Comparison of ENCODE assay signal across 9 cellular contexts in the genomic region with DNA sequence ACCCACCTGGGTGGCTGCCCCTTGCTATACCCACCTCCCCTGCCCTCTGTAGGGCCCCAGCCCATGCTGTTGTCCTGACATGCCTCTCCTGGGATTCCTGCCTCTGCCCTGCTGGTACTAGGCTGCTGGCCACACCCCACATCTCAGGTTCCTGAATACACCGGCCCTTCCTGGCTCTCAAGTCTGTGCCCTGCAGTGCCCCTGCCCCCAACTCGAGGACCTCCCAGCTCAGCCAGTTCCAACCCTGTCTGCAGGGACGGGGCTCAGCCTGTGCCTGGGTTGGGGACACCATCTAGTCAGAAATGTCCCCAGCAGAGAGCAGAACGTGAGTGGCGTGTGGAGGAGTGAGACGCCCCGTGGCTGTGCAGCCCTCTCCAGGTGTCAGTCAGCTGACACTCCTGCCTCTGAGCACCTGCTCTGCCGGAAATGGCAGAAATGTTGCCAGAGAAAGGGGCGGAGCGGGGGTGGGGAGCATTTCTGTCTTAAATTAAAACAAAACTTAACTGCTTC. TPM values are rescaled to one million over a fixed set of nuclear protein-coding genes. Genes with fewer than 3 reads are reported as not detected.
DNase-seq lines count a peak whose midpoint lies in the region; ATAC-seq and TF ChIP-seq lines count a peak whose summit lies in the region.
"Had no signal": no experiment of that assay in that cellular context is flagged by ENCODE, and none has a peak within 500 bp of the region (broad histone marks: within the 10 kb centered on the region; RNA-seq: fewer than 3 reads in every experiment).

No MANE protein-coding gene starts in this region.

- intact Hi-C loops in activated CD8-positive, alpha-beta T cell treated with anti-CD3 and anti-CD28 coated beads for 36 hours (cut with micrococcal nuclease) = no loop called here
- intact Hi-C loops in mucosa of descending colon (cut with DNase I, micrococcal nuclease) = no loop called here

- peak overlapping the region; percentile 77 for H3K27ac Mint-ChIP-seq in activated CD8-positive, alpha-beta T cell treated with anti-CD3 and anti-CD28 coated beads for 36 hours

- no peak overlapping the region for H3K4me3 ChIP-seq in mucosa of descending colon

- POLR2A ChIA-PET in activated CD8-positive, alpha-beta T cell treated with anti-CD3 and anti-CD28 coated beads for 36 hours (lab: Charles Lee) = interaction anchor here (1.0 kb wide), 1 partner anchor 26 kb away, joined by 3 read pairs; no protein-coding TSS in a partner anchor

- H3K4me3 Mint-ChIP-seq in activated CD8-positive, alpha-beta T cell treated with anti-CD3 and anti-CD28 coated beads for 36 hours = no peak overlapping the region

- H3K9me3 ChIP-seq in mucosa of descending colon = no peaks in the 10 kb centered on the region

- no peaks in the 10 kb centered on the region for H3K27me3 Mint-ChIP-seq in activated CD8-positive, alpha-beta T cell treated with anti-CD3 and anti-CD28 coated beads for 36 hours

- H3K4me1 Mint-ChIP-seq in activated CD8-positive, alpha-beta T cell treated with anti-CD3 and anti-CD28 coated beads for 36 hours (ENCODE audit: low read depth) = peaks cover 19% of the 10 kb centered on the region

- TF ChIP-seq CTCF in activated CD8-positive, alpha-beta T cell treated with anti-CD3 and anti-CD28 coated beads for 36 hours (IDR thresholded peaks at IDR 0.05) = no peak
- no peak for TF ChIP-seq CTCF in mucosa of descending colon (IDR thresholded peaks at IDR 0.05)

- H3K36me3 ChIP-seq in mucosa of descending colon (ENCODE audit: low read depth) = no peaks in the 10 kb centered on the region

- H3K9me3 Mint-ChIP-seq in activated CD8-positive, alpha-beta T cell treated with anti-CD3 and anti-CD28 coated beads for 36 hours = no peaks in the 10 kb centered on the region

- peak; percentile 80 for ATAC-seq in activated CD8-positive, alpha-beta T cell treated with anti-CD3 and anti-CD28 coated beads for 36 hours
- ATAC-seq in mucosa of descending colon = peak; percentile 92
- no peak for ATAC-seq in HG02884 (IDR thresholded peaks at IDR 0.05; ENCODE audit: unreplicated experiment)

- DNase-seq in DMS79 (lab: John Stamatoyannopoulos, UW) (peak; percentile 54), NCI-H1436 treated with DMSO at 0.1 percent for 48 hours (lab: John Stamatoyannopoulos, UW) (peak; percentile 51), mucosa of descending colon (peak; percentile 80 to 88 (median 84)), NCI-H524 (lab: John Stamatoyannopoulos, UW) (no peak), SIG-M5 (lab: John Stamatoyannopoulos, UW) (no peak), pons (ENCODE audit: low spot score) (no peak)
- DNase-seq in activated CD8-positive, alpha-beta T cell treated with anti-CD3 and anti-CD28 coated beads for 36 hours = peak; percentile 77

- CTCF ChIA-PET in activated CD8-positive, alpha-beta T cell treated with anti-CD3 and anti-CD28 coated beads for 36 hours (lab: Charles Lee) = no interaction called here

- H3K36me3 Mint-ChIP-seq in activated CD8-positive, alpha-beta T cell treated with anti-CD3 and anti-CD28 coated beads for 36 hours (ENCODE audit: low read depth) = peaks cover 25% of the 10 kb centered on the region

- peaks cover 11% of the 10 kb centered on the region for H3K4me1 ChIP-seq in mucosa of descending colon (ENCODE audit: low read depth)

RNA-seq across cellular contexts. Expression of a gene that starts 28.7 kb away (rescaled TPM):
- 10 to 100 TPM; 44.6 to 45.9 TPM for total RNA-seq in activated CD8-positive, alpha-beta T cell treated with anti-CD3 and anti-CD28 coated beads for 36 hours
- total RNA-seq in mucosa of descending colon = 10 to 100 TPM; 44.7 to 77.8 (median 49.6) TPM

RNA-seq across cellular contexts. Expression of a gene that starts 49.2 kb away (rescaled TPM):
- not detected for total RNA-seq in activated CD8-positive, alpha-beta T cell treated with anti-CD3 and anti-CD28 coated beads for 36 hours
- not detected for total RNA-seq in mucosa of descending colon
- total RNA-seq: subcutaneous adipose tissue had no signal

Comparison
In these comparisons a context has a peak if more than half of its experiments do, and no peak if none do; other contexts are left out.
1. DNase-seq: peak in DMS79 (single experiment), NCI-H1436 treated with DMSO at 0.1 percent for 48 hours (single experiment), activated CD8-positive, alpha-beta T cell treated with anti-CD3 and anti-CD28 coated beads for 36 hours (single experiment) and mucosa of descending colon (3 of 3); none in NCI-H524 (0 of 2), SIG-M5 (single experiment) and pons (single experiment).